Comparison of ENCODE assay signal across 8 cellular contexts in genomic region chr19:4376245-4376990, GRCh38. TPM values are rescaled to one million over a fixed set of nuclear protein-coding genes. Genes with fewer than 3 reads are reported as not detected.
DNase-seq lines count a peak whose midpoint lies in the region; ATAC-seq and TF ChIP-seq lines count a peak whose summit lies in the region.

No MANE protein-coding gene starts in this region.

- no peak for ATAC-seq in gastrocnemius medialis
- ATAC-seq in GM18873 (IDR thresholded peaks at IDR 0.05; ENCODE audit: low FRiP score, unreplicated experiment), result no peak

- H3K4me3 ChIP-seq in GM12865 (ENCODE audit: low read depth, low read length) (peak overlapping the region; percentile 44), OCI-LY7 (ENCODE audit: low read depth, low read length, poor library complexity, severe bottlenecking) (peak overlapping the region; percentile 34), endodermal cell (ENCODE audit: low read length) (no peak overlapping the region), gastrocnemius medialis (no peak overlapping the region)

- H4K20me1 ChIP-seq in OCI-LY7 (ENCODE audit: insufficient read depth, low read length), result peaks cover 31% of the 10 kb centered on the region

- H3K4me2 ChIP-seq in OCI-LY7 (ENCODE audit: low read length), result peak overlapping the region; percentile 78

- H3K4me1 Mint-ChIP-seq in endodermal cell, result peaks cover 33% of the 10 kb centered on the region

- H3K9me3 ChIP-seq in OCI-LY7 (ENCODE audit: low read length), result no peaks in the 10 kb centered on the region
- no peaks in the 10 kb centered on the region for H3K9me3 ChIP-seq in endodermal cell (ENCODE audit: control insufficient read depth, low read length)
- H3K9me3 ChIP-seq in gastrocnemius medialis, result no peaks in the 10 kb centered on the region

- no TSS peak for BruUV-seq in OCI-LY7 (replicated peaks; lab: Mats Ljungman, UMichigan)

- POLR2A ChIA-PET in OCI-LY7 (lab: Charles Lee), result interaction anchor here (0.5 to 0.9 kb wide), 3 partner anchors 22 to 48 kb away, joined by 3 to 6 read pairs (median 5); no protein-coding TSS in a partner anchor

- no peaks in the 10 kb centered on the region for H3K27me3 Mint-ChIP-seq in endodermal cell (ENCODE audit: insufficient read depth)

- no peak overlapping the region for H3K9ac ChIP-seq in endodermal cell (ENCODE audit: extremely low read depth, low read length, poor library complexity, severe bottlenecking)

- CTCF ChIA-PET in OCI-LY7 (lab: Charles Lee; ENCODE audit: unreplicated experiment), result no interaction called here

- H3K27ac ChIP-seq in OCI-LY7 (ENCODE audit: low read depth, low read length, poor library complexity, severe bottlenecking) (peak overlapping the region; percentile 43), endodermal cell (ENCODE audit: low read depth, low read length) (peak overlapping the region; percentile 3), gastrocnemius medialis (peak overlapping the region; percentile 83 to 95 (median 92))

- DNase-seq in GM12865 (ENCODE audit: low read depth) (no peak), OCI-LY7 (ENCODE audit: low spot score) (no peak), endodermal cell (peak; percentile 75), gastrocnemius medialis (no peak), NCI-H2227 treated with DMSO at 0.1 percent for 48 hours (lab: John Stamatoyannopoulos, UW) (no peak), activated T-cell treated with anti-CD3 and anti-CD28 coated beads for 4 hours (no peak)
- no peak for DNase-seq in stimulated activated CD8-positive, alpha-beta memory T cell treated with anti-CD3 and anti-CD28 coated beads, Interleukin-4, amount 100 ng/mL, for 48 hours

- no peaks in the 10 kb centered on the region for H3K9me3 Mint-ChIP-seq in endodermal cell

- no peak overlapping the region for H2AFZ ChIP-seq in OCI-LY7 (ENCODE audit: low read length)

- no peaks in the 10 kb centered on the region for H3K36me3 Mint-ChIP-seq in endodermal cell (ENCODE audit: low read depth)

- no peaks in the 10 kb centered on the region for H3K27me3 ChIP-seq in endodermal cell (ENCODE audit: control insufficient read depth, insufficient read depth, low read length, poor library complexity, severe bottlenecking)
- H3K27me3 ChIP-seq in gastrocnemius medialis, result no peaks in the 10 kb centered on the region

- H3K9me2 ChIP-seq in OCI-LY7 (ENCODE audit: insufficient read depth, low read length), result no peaks in the 10 kb centered on the region

- in situ Hi-C loops in gastrocnemius medialis (cut with MboI; ENCODE audit: low sequenced_read_pairs in 4 of 4), result no loop called here

- peaks cover 53% of the 10 kb centered on the region for H3K4me1 ChIP-seq in OCI-LY7 (ENCODE audit: insufficient read depth, low read length, poor library complexity, severe bottlenecking)
- H3K4me1 ChIP-seq in endodermal cell (ENCODE audit: control insufficient read depth, insufficient read depth, low read length), result peaks cover 3% of the 10 kb centered on the region
- peaks cover 89 to 94% of the 10 kb centered on the region in 2 donors for H3K4me1 ChIP-seq in gastrocnemius medialis

- TF ChIP-seq CTCF in GM12865 (IDR thresholded peaks at IDR 0.05; ENCODE audit: insufficient read depth, low read depth, low read length, missing control alignments) (no peak), OCI-LY7 (conservative IDR thresholded peaks at IDR 0.05; ENCODE audit: low read length) (no peak), endodermal cell (conservative IDR thresholded peaks at IDR 0.05) (no peak), gastrocnemius medialis (IDR thresholded peaks at IDR 0.05 in 4 of 5, conservative IDR thresholded peaks at IDR 0.05 in 1 of 5) (no peak)

- no peak for TF ChIP-seq POLR2A in gastrocnemius medialis (IDR thresholded peaks at IDR 0.05)

- intact Hi-C loops in OCI-LY7 (cut with micrococcal nuclease; ENCODE audit: unreplicated experiment) (no loop called here), gastrocnemius medialis (cut with DNase I; ENCODE audit: low total_unique reads) (no loop called here)

- 83 to 87% methylated on average over 8 to 21 of the region's 21 CpGs for WGBS in endodermal cell (ENCODE audit: insufficient coverage in 1 of 2, insufficient read length in 1 of 2), 2 experiments

- H3K4me3 Mint-ChIP-seq in endodermal cell, result no peak overlapping the region

- H3K27ac Mint-ChIP-seq in endodermal cell, result peak overlapping the region; percentile 90

- H3K79me2 ChIP-seq in OCI-LY7 (ENCODE audit: insufficient read depth, low read depth, low read length), result peaks cover 22% of the 10 kb centered on the region; the same call in 1 of the 2 replicates

- H3K36me3 ChIP-seq in OCI-LY7 (ENCODE audit: insufficient read depth, low read length), result no peaks in the 10 kb centered on the region
- H3K36me3 ChIP-seq in endodermal cell (ENCODE audit: control insufficient read depth, insufficient read depth, low read length), result no peaks in the 10 kb centered on the region
- no peaks in the 10 kb centered on the region for H3K36me3 ChIP-seq in gastrocnemius medialis

RNA-seq across cellular contexts. Expression of gene SH3GL1, which starts 23.9 kb away (rescaled TPM):
- total RNA-seq in OCI-LY7 (2014; rRNA removed; shearing (Covaris generic)), result 24.3 and 33.2 TPM in 2 replicates
- total RNA-seq in OCI-LY7 (2022), result 38.9 and 39.0 TPM in 2 replicates
- 10 to 100 TPM; 76.8 to 77.0 TPM for total RNA-seq in endodermal cell
- polyA plus RNA-seq in endodermal cell (2013, experiment 1 of 2), result 76.9 TPM
- 77.1 TPM for polyA plus RNA-seq in endodermal cell (2013, experiment 2 of 2)
- total RNA-seq in gastrocnemius medialis, result 10 to 100 TPM; 11.6 to 19.4 (median 15.8) TPM

RNA-seq across cellular contexts. Expression of gene CHAF1A, which starts 26.0 kb away (rescaled TPM):
- total RNA-seq in OCI-LY7 (2014; rRNA removed; shearing (Covaris generic)), result 107 and 108 TPM in 2 replicates
- total RNA-seq in OCI-LY7 (2022), result 119 and 128 TPM in 2 replicates
- total RNA-seq in endodermal cell, result 10 to 100 TPM; 70.7 to 76.9 TPM
- polyA plus RNA-seq in endodermal cell (2013, experiment 1 of 2), result 48.1 TPM
- 46.4 TPM for polyA plus RNA-seq in endodermal cell (2013, experiment 2 of 2)
- 10 to 100 TPM in 2 of 4 donors, 1 to 10 TPM in 2; 7.3 to 15.8 (median 9.7) TPM for total RNA-seq in gastrocnemius medialis

RNA-seq across cellular contexts. Expression of gene MPND, which starts 33.1 kb away (rescaled TPM):
- total RNA-seq in OCI-LY7 (2014; rRNA removed; shearing (Covaris generic)), result 6.7 and 7.2 TPM in 2 replicates
- total RNA-seq in OCI-LY7 (2022) (19.1 and 19.5 TPM in 2 replicates), endodermal cell (10 to 100 TPM; 51.5 to 55.9 TPM), gastrocnemius medialis (1 to 10 TPM; 2.7 to 3.1 (median 3.0) TPM)
- 32.8 TPM for polyA plus RNA-seq in endodermal cell (2013, experiment 1 of 2)
- polyA plus RNA-seq in endodermal cell (2013, experiment 2 of 2), result 30.6 TPM

RNA-seq across cellular contexts. Expression of gene STAP2, which starts 37.8 kb away (rescaled TPM):
- total RNA-seq in OCI-LY7 (2014; rRNA removed; shearing (Covaris generic)), result 0.13 and 1.3 TPM in 2 replicates
- total RNA-seq in OCI-LY7 (2022) (0.57 and 1.2 TPM in 2 replicates), endodermal cell (10 to 100 TPM; 12.7 to 13.3 TPM), gastrocnemius medialis (1 to 10 TPM in 2 of 4 donors, under 1 TPM in 1, not detected in 1; 0.94 to 2.1 (median 1.3) TPM)
- 10.3 TPM for polyA plus RNA-seq in endodermal cell (2013, experiment 1 of 2)
- 9.6 TPM for polyA plus RNA-seq in endodermal cell (2013, experiment 2 of 2)

Comparison
In these comparisons a context has a peak if more than half of its experiments do, and no peak if none do; other contexts are left out.
1. H3K4me3 ChIP-seq: peak in GM12865 (single experiment) and OCI-LY7 (single experiment); none in endodermal cell (single experiment) and gastrocnemius medialis (0 of 4).
2. H3K27ac ChIP-seq: peak in every context shown above with its lines; median percentile 92 in gastrocnemius medialis; 43 in OCI-LY7; 3 in endodermal cell.
3. RNA of gene CHAF1A, which starts 26.0 kb away (total RNA-seq): 107 to 128 TPM in OCI-LY7 and 70.7 to 76.9 TPM in endodermal cell; 7.3 to 15.8 TPM in gastrocnemius medialis; every median in the first group is over 4 times any median in the second.